22 cellular contexts compared by ENCODE assay signal in the genomic region with DNA sequence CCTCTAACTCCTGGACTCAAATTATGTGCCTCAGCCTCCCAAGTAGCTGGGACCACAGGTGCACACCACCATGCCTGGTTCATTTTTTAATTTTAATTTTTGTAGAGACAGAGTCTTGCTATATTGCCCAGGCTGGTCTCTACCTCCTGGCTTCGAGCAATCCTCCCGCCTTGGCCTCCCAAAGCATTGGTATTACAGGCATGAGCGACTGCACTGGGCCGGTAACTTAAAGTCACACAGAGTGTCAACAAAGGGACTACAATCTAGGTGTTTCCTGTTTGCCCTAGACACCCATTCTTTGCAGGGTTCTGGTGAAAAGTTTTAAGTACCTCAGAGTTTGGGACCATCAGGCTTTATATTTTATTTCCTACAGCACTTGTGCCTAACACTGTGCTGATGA. TPM values are rescaled to one million over a fixed set of nuclear protein-coding genes. Genes with fewer than 3 reads are reported as not detected.
DNase-seq lines count a peak whose midpoint lies in the region; ATAC-seq and TF ChIP-seq lines count a peak whose summit lies in the region.
"Had no signal": no experiment of that assay in that cellular context is flagged by ENCODE, and none has a peak within 500 bp of the region (broad histone marks: within the 10 kb centered on the region; RNA-seq: fewer than 3 reads in every experiment).

No MANE protein-coding gene starts in this region.

- POLR2A ChIA-PET in OCI-LY7 (lab: Charles Lee) = interaction anchor here (1.9 to 5.4 kb wide), 4 partner anchors 8 to 13 kb away, joined by 10 to 19 read pairs (median 18); a partner anchor contains a TSS

- H3K9me3 ChIP-seq in right cardiac atrium (ENCODE audit: control insufficient read depth, low read length) (no peaks in the 10 kb centered on the region), heart left ventricle (no peaks in the 10 kb centered on the region), OCI-LY7 (ENCODE audit: low read length) (peaks cover 15% of the 10 kb centered on the region; the same call in 1 of the 2 replicates), colonic mucosa (no peaks in the 10 kb centered on the region)
- H3K9me3 ChIP-seq: prostate gland, thyroid gland had no signal

- peak overlapping the region; percentile 17 for H3K27ac ChIP-seq in right cardiac atrium (ENCODE audit: low read length)
- peak overlapping the region in 4 of 12 donors; percentile 15 to 93 (median 31) for H3K27ac ChIP-seq in heart left ventricle
- peak overlapping the region; percentile 99 for H3K27ac ChIP-seq in OCI-LY7 (ENCODE audit: low read depth, low read length, poor library complexity, severe bottlenecking)
- no peak overlapping the region for H3K27ac ChIP-seq in colonic mucosa
- H3K27ac ChIP-seq: prostate gland had no signal

- H3K36me3 ChIP-seq in heart left ventricle = no peaks in the 10 kb centered on the region
- peaks cover 65% of the 10 kb centered on the region for H3K36me3 ChIP-seq in OCI-LY7 (ENCODE audit: insufficient read depth, low read length)
- H3K36me3 ChIP-seq in colonic mucosa = no peaks in the 10 kb centered on the region
- H3K36me3 ChIP-seq: prostate gland, thyroid gland had no signal

- H3K27me3 ChIP-seq in right cardiac atrium (ENCODE audit: control insufficient read depth, insufficient read depth) (no peaks in the 10 kb centered on the region), heart left ventricle (no peaks in the 10 kb centered on the region), colonic mucosa (no peaks in the 10 kb centered on the region)
- H3K27me3 ChIP-seq: thyroid gland had no signal

- peak overlapping the region; percentile 41 for H3K4me3 Mint-ChIP-seq in memory B cell
- H3K4me3 Mint-ChIP-seq: neural crest cell had no signal

- H4K20me1 ChIP-seq in OCI-LY7 (ENCODE audit: insufficient read depth, low read length) = no peaks in the 10 kb centered on the region

- DNase-seq in right cardiac atrium = no peak
- no peak for DNase-seq in heart left ventricle
- DNase-seq in OCI-LY7 (ENCODE audit: low spot score) = peak; percentile 62
- no peak for DNase-seq in memory B cell (ENCODE audit: low spot score in 2 of 2)
- DNase-seq in hypothalamus (lab: John Stamatoyannopoulos, UW) = no peak
- no peak for DNase-seq in colonic mucosa
- no peak for DNase-seq in NOMO-1 treated with dmso at 0.1 percent for 144 hours (lab: John Stamatoyannopoulos, UW; ENCODE audit: unreplicated experiment)
- DNase-seq: activated CD4-positive, CD25-positive, alpha-beta regulatory T cell; caudate nucleus; head of caudate nucleus; Kasumi-1; mesendoderm; NCI-H1105 treated with DMSO at 0.1 percent for 48 hours; NCI-H2107; NCI-H69; stimulated activated CD4-positive, alpha-beta T cell treated with anti-CD3 and anti-CD28 coated beads, Interleukin-12 subunit alpha, Interleukin-12 subunit beta, amount 100 ng/mL, for 4 hours; thyroid gland had no signal

- H3K79me2 ChIP-seq in OCI-LY7 (ENCODE audit: insufficient read depth, low read depth, low read length) = peaks cover 93% of the 10 kb centered on the region

- peak overlapping the region; percentile 94 for H3K27ac Mint-ChIP-seq in memory B cell

- CTCF ChIA-PET in OCI-LY7 (lab: Charles Lee; ENCODE audit: unreplicated experiment) = no interaction called here

- H3K27me3 Mint-ChIP-seq in memory B cell = no peaks in the 10 kb centered on the region
- H3K27me3 Mint-ChIP-seq: activated T-helper 17 cell treated with anti-CD3 and anti-CD28 coated beads, Interleukin-2, amount 50 U/mL, for 72 hours had no signal

- ATAC-seq in right cardiac atrium = no peak
- ATAC-seq in heart left ventricle = no peak
- ATAC-seq in memory B cell (ENCODE audit: low read depth) = no peak
- ATAC-seq in HG03354 (IDR thresholded peaks at IDR 0.05; ENCODE audit: poor library complexity, severe bottlenecking, unreplicated experiment) = no peak
- ATAC-seq: activated T-helper 17 cell treated with anti-CD3 and anti-CD28 coated beads, Interleukin-2, amount 50 U/mL, for 72 hours; esophagus mucosa had no signal

- no TSS peak for BruUV-seq in OCI-LY7 (replicated peaks; lab: Mats Ljungman, UMichigan)

- no peak for TF ChIP-seq POLR2A in heart left ventricle (IDR thresholded peaks at IDR 0.05)

- H3K4me1 ChIP-seq in right cardiac atrium (ENCODE audit: control insufficient read depth, insufficient read depth, low read length) (peaks cover 3% of the 10 kb centered on the region), heart left ventricle (peaks cover 0 to 77% (median 35%) of the 10 kb centered on the region in 12 donors), OCI-LY7 (ENCODE audit: insufficient read depth, low read length, poor library complexity, severe bottlenecking) (peaks cover 82% of the 10 kb centered on the region), colonic mucosa (peaks cover 4% of the 10 kb centered on the region)
- H3K4me1 ChIP-seq: prostate gland had no signal

- peaks cover 45% of the 10 kb centered on the region for H3K4me1 Mint-ChIP-seq in memory B cell

- H2AFZ ChIP-seq in OCI-LY7 (ENCODE audit: low read length) = no peak overlapping the region

- no peak for TF ChIP-seq CTCF in heart left ventricle (IDR thresholded peaks at IDR 0.05)
- no peak for TF ChIP-seq CTCF in OCI-LY7 (conservative IDR thresholded peaks at IDR 0.05; ENCODE audit: low read length)
- TF ChIP-seq CTCF in colonic mucosa (IDR thresholded peaks at IDR 0.05) = no peak

- peak overlapping the region; percentile 75 for H3K4me2 ChIP-seq in OCI-LY7 (ENCODE audit: low read length)

- H3K9me2 ChIP-seq in OCI-LY7 (ENCODE audit: insufficient read depth, low read length) = no peaks in the 10 kb centered on the region

- no peaks in the 10 kb centered on the region for H3K9me3 Mint-ChIP-seq in memory B cell
- H3K9me3 Mint-ChIP-seq: activated T-helper 17 cell treated with anti-CD3 and anti-CD28 coated beads, Interleukin-2, amount 50 U/mL, for 72 hours; neural crest cell had no signal

- intact Hi-C loops in right cardiac atrium (cut with DNase I) = no loop called here
- intact Hi-C loops in heart left ventricle (cut with DNase I) = no loop called here
- intact Hi-C loops in OCI-LY7 (cut with micrococcal nuclease; ENCODE audit: unreplicated experiment) = no loop called here
- intact Hi-C loops in colonic mucosa (cut with DNase I) = no loop called here

- no peak overlapping the region for H3K4me3 ChIP-seq in right cardiac atrium (ENCODE audit: low read length)
- no peak overlapping the region for H3K4me3 ChIP-seq in heart left ventricle
- peak overlapping the region; percentile 64 for H3K4me3 ChIP-seq in OCI-LY7 (ENCODE audit: low read depth, low read length, poor library complexity, severe bottlenecking)
- no peak overlapping the region for H3K4me3 ChIP-seq in colonic mucosa
- H3K4me3 ChIP-seq: prostate gland, thyroid gland had no signal

- 78% methylated on average over 4 of the region's 4 CpGs for WGBS in right cardiac atrium
- 80 to 89% (median 85%) methylated on average over 4 of the region's 4 CpGs for WGBS in heart left ventricle, 4 donors

- peaks cover 21% of the 10 kb centered on the region for H3K36me3 Mint-ChIP-seq in memory B cell

- H3K9ac ChIP-seq in colonic mucosa (ENCODE audit: low read depth in 2 of 2, low read length in 2 of 2) = no peak overlapping the region

RNA-seq across cellular contexts. Expression of a gene that starts 8.4 kb away (rescaled TPM):
- total RNA-seq in right cardiac atrium (10 to 100 TPM; 12.6 to 18.5 (median 14.0) TPM), heart left ventricle (10 to 100 TPM; 12.7 to 22.6 (median 15.2) TPM), OCI-LY7 (2022) (62.2 and 73.3 TPM in 2 replicates), colonic mucosa (10 to 100 TPM; 12.8 to 13.7 TPM)
- polyA plus RNA-seq in right cardiac atrium (5.5 TPM), heart left ventricle (10 to 100 TPM in 1 of 2 donors, 1 to 10 TPM in 1; 4.5 to 12.4 TPM)
- total RNA-seq in OCI-LY7 (2014; rRNA removed; shearing (Covaris generic)) = 34.9 and 43.7 TPM in 2 replicates

RNA-seq across cellular contexts. Expression of a gene that starts 54.8 kb away (rescaled TPM):
- total RNA-seq in right cardiac atrium (10 to 100 TPM in 2 of 4 donors, 1 to 10 TPM in 2; 5.7 to 18.0 (median 10.4) TPM), heart left ventricle (10 to 100 TPM in 3 of 9 donors, 1 to 10 TPM in 6; 4.4 to 48.3 (median 8.3) TPM), OCI-LY7 (2022) (5.6 and 7.0 TPM in 2 replicates), colonic mucosa (1 to 10 TPM; 3.0 to 5.9 TPM)
- polyA plus RNA-seq in right cardiac atrium (23.4 TPM), heart left ventricle (10 to 100 TPM in 1 of 2 donors, 1 to 10 TPM in 1; 4.0 to 15.8 TPM)
- total RNA-seq in OCI-LY7 (2014; rRNA removed; shearing (Covaris generic)) = 6.5 and 13.8 TPM in 2 replicates
